In the genomic region with DNA sequence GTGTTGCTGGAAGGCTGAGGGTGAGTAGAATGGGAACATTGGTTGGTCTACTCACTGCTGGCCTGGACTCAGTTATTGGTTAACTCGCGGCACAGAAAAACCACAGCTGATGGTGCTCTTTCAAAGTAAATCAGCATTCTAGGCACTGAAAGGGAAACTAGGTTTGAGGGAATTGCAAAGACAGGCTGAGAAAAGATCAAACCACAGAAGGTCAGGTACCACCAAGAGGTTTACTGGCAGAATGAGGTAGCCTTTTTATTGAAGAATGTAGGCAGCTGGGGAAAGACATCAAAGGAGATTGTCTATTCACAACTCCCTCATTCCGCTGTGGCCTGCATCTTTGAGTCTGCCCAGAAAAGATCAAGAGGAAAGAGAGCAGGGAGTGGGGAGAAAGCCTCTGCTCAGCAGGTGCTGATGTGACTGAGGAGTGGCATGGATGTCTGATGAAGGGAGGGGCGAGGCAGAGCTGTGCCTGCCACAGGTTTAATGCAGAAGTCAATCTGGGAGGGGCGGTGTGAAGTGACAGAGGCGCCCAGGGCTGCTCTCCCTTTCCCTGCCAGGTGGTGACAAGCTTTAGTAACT, we compare ENCODE assay signal across 12 cellular contexts.
DNase-seq lines count a peak whose midpoint lies in the region; ATAC-seq and TF ChIP-seq lines count a peak whose summit lies in the region.
"Had no signal": no experiment of that assay in that cellular context is flagged by ENCODE, and none has a peak within 500 bp of the region (broad histone marks: within the 10 kb centered on the region; RNA-seq: fewer than 3 reads in every experiment).

No MANE protein-coding gene starts in this region.

- no peak overlapping the region for H2BK15ac ChIP-seq in mesendoderm (replicated peaks; ENCODE audit: low read depth)

- no peaks in the 10 kb centered on the region for H3K27me3 ChIP-seq in Loucy (ENCODE audit: insufficient read depth, low read length, poor library complexity, severe bottlenecking)
- no peaks in the 10 kb centered on the region for H3K27me3 ChIP-seq in mesendoderm (ENCODE audit: insufficient read depth, low read length, poor library complexity)
- H3K27me3 ChIP-seq in suprapubic skin = peaks cover 5% of the 10 kb centered on the region

- H3K9me3 ChIP-seq in Loucy (ENCODE audit: insufficient read depth, low read depth, low read length) (no peaks in the 10 kb centered on the region), suprapubic skin (no peaks in the 10 kb centered on the region)

- H3K79me2 ChIP-seq in Loucy (ENCODE audit: insufficient read depth, low read length) = no peaks in the 10 kb centered on the region
- H3K79me2 ChIP-seq in mesendoderm (ENCODE audit: control insufficient read depth, insufficient read depth, low read length) = no peaks in the 10 kb centered on the region

- no peak overlapping the region for H3K27ac ChIP-seq in mesendoderm (ENCODE audit: low read depth, low read length)
- no peak overlapping the region for H3K27ac ChIP-seq in suprapubic skin

- no peak overlapping the region for H4K8ac ChIP-seq in mesendoderm (ENCODE audit: low read depth, low read length)

- H2AK5ac ChIP-seq in mesendoderm (ENCODE audit: low read length) = no peak overlapping the region

- H3K9ac ChIP-seq in Loucy (ENCODE audit: low read depth, low read length, poor library complexity, severe bottlenecking) (no peak overlapping the region), mesendoderm (ENCODE audit: low read length) (no peak overlapping the region)

- peak; percentile 73 for ATAC-seq in GM18502 (IDR thresholded peaks at IDR 0.05; ENCODE audit: poor library complexity, unreplicated experiment)
- ATAC-seq in GM21423 (IDR thresholded peaks at IDR 0.05; ENCODE audit: unreplicated experiment) = peak; percentile 63
- ATAC-seq: effector memory CD8-positive, alpha-beta T cell had no signal

- H3K4ac ChIP-seq in mesendoderm (ENCODE audit: low read depth, low read length) = no peak overlapping the region

- H3K56ac ChIP-seq in mesendoderm (ENCODE audit: low read length) = no peak overlapping the region

- no peak overlapping the region for H3K23ac ChIP-seq in mesendoderm (ENCODE audit: low read length)

- no peaks in the 10 kb centered on the region for H4K20me1 ChIP-seq in Loucy (ENCODE audit: insufficient read depth, low read length, poor library complexity, severe bottlenecking)

- TF ChIP-seq CTCF in Loucy (conservative IDR thresholded peaks at IDR 0.05; ENCODE audit: low read length) = no peak
- TF ChIP-seq CTCF in suprapubic skin (IDR thresholded peaks at IDR 0.05) = no peak

- H2BK120ac ChIP-seq in mesendoderm (ENCODE audit: low read depth, low read length) = no peak overlapping the region

- H3K4me2 ChIP-seq in Loucy (ENCODE audit: low read depth, low read length, poor library complexity, severe bottlenecking) = peak overlapping the region; percentile 31
- no peak overlapping the region for H3K4me2 ChIP-seq in mesendoderm (ENCODE audit: low read length)

- WGBS in mesendoderm (ENCODE audit: extremely low coverage, insufficient coverage, low lambda C conversion rate) = no CpG with 5 or more reads among the region's 6 CpGs
- WGBS in suprapubic skin = 71% methylated on average over 6 of the region's 6 CpGs

- no peak overlapping the region for H2AFZ ChIP-seq in Loucy (ENCODE audit: low read length)

- H3F3A ChIP-seq in Loucy (ENCODE audit: low read depth) = no peaks in the 10 kb centered on the region

- no peaks in the 10 kb centered on the region for H3K79me1 ChIP-seq in mesendoderm (ENCODE audit: low read length)

- no peak overlapping the region for H4K5ac ChIP-seq in mesendoderm (ENCODE audit: low read length)

- H3K4me3 ChIP-seq in Loucy (ENCODE audit: low read length, poor library complexity, severe bottlenecking) (no peak overlapping the region), mesendoderm (ENCODE audit: low read length) (no peak overlapping the region), suprapubic skin (no peak overlapping the region)

- H3K4me1 ChIP-seq in Loucy (ENCODE audit: insufficient read depth, low read length, poor library complexity, severe bottlenecking) (peaks cover 8% of the 10 kb centered on the region), mesendoderm (ENCODE audit: control insufficient read depth, low read depth, low read length) (no peaks in the 10 kb centered on the region), suprapubic skin (peaks cover 5% of the 10 kb centered on the region)

- no peak for TF ChIP-seq POLR2A in suprapubic skin (IDR thresholded peaks at IDR 0.05)

- no peaks in the 10 kb centered on the region for H3K9me2 ChIP-seq in Loucy (replicated peaks; ENCODE audit: low read depth, low read length)

- H3K18ac ChIP-seq in mesendoderm (ENCODE audit: low read length) = no peak overlapping the region

- no peak overlapping the region for H2BK5ac ChIP-seq in mesendoderm (ENCODE audit: low read length)

- H3K36me3 ChIP-seq in Loucy (ENCODE audit: insufficient read depth, low read length) = no peaks in the 10 kb centered on the region
- no peaks in the 10 kb centered on the region for H3K36me3 ChIP-seq in mesendoderm (ENCODE audit: control insufficient read depth, insufficient read depth, low read length)
- no peaks in the 10 kb centered on the region for H3K36me3 ChIP-seq in suprapubic skin

- TF ChIP-seq EP300 in suprapubic skin (IDR thresholded peaks at IDR 0.05) = no peak

- peak; percentile 80 for DNase-seq in glomerular visceral epithelial cell (ENCODE audit: extremely low spot score)
- no peak for DNase-seq in mesendoderm
- no peak for DNase-seq in C1 segment of cervical spinal cord (lab: John Stamatoyannopoulos, UW)
- DNase-seq in suprapubic skin (ENCODE audit: low spot score in 2 of 2) = no peak
- DNase-seq in NCI-H2029 treated with DMSO at 0.1 percent for 48 hours (lab: John Stamatoyannopoulos, UW) = no peak
- DNase-seq: CD8-positive, alpha-beta memory T cell; effector memory CD8-positive, alpha-beta T cell; hypothalamus; NCI-H748 treated with DMSO at 0.1 percent for 48 hours had no signal
